ENCODE assay signal across 9 cellular contexts in the genomic region with DNA sequence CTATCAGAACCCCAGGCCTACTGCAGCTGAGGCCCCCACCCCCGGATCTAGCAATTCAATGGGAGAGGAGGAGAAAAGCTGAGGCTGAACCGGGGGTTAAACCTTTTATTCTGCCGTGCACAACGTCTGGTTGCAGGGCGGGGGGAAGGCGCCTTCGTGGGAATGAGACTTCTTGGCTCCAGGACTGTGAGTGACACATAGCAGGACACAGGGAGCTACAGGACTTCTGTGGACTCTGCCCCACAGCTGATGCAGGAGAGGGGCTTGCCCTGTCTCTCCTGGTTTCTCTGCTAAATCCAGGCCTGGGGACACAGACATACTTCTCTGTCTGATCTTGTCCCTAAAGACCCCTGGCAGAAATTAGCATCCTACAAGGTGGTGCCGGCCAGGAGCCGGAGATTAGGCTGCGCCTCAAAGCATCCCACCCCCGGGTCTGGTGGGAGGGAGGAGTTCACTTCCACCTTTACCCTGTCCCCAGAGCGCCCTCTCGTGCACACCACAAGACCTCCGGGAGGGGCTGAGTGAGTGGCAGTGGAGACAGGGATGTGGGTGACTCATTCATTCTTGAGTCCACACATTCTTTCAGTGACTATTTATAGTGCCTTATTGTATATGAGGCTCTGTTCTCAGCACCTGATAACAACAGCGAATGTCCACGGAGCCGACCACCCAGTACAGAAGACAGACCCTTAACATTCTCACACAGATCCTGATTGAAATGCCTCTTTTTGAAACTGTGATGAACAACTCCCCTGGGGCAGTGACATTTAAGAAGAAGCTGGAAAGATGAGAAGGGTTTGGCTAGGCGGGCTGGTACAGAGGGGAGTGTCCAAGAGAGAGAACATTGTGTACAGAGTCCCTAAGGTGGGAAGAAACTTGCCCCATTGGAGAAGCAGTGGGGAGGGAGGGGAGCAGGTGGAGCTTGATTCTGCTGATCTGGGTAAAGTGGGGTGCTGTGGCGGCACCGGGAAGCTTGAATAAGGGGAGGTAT. TPM values are rescaled to one million over a fixed set of nuclear protein-coding genes. Genes with fewer than 3 reads are reported as not detected.
DNase-seq lines count a peak whose midpoint lies in the region; ATAC-seq, FAIRE-seq and TF ChIP-seq lines count a peak whose summit lies in the region.
"Had no signal": no experiment of that assay in that cellular context is flagged by ENCODE, and none has a peak within 500 bp of the region (broad histone marks: within the 10 kb centered on the region; RNA-seq: fewer than 3 reads in every experiment).

No MANE protein-coding gene starts in this region.

- no peak overlapping the region for H4K8ac ChIP-seq in mesendoderm (ENCODE audit: low read depth, low read length)

- no peak for ATAC-seq in HG03095 (IDR thresholded peaks at IDR 0.05; ENCODE audit: unreplicated experiment)
- no peak for ATAC-seq in GM18870 (IDR thresholded peaks at IDR 0.05; ENCODE audit: unreplicated experiment)

- H3K4ac ChIP-seq in mesendoderm (ENCODE audit: low read depth, low read length), result no peak overlapping the region

- H3K27me3 ChIP-seq in mesendoderm (ENCODE audit: insufficient read depth, low read length, poor library complexity), result no peaks in the 10 kb centered on the region
- H3K27me3 ChIP-seq: right lobe of liver had no signal

- peak overlapping the region; percentile 29 for H3K18ac ChIP-seq in mesendoderm (ENCODE audit: low read length)

- no CpG with 5 or more reads among the region's 20 CpGs for WGBS in mesendoderm (ENCODE audit: extremely low coverage, insufficient coverage, low lambda C conversion rate)

- peak overlapping the region; percentile 18 for H3K27ac ChIP-seq in mesendoderm (ENCODE audit: low read depth, low read length)
- H3K27ac ChIP-seq: right lobe of liver had no signal

- H3K79me1 ChIP-seq in mesendoderm (ENCODE audit: low read length), result no peaks in the 10 kb centered on the region

- no peaks in the 10 kb centered on the region for H3K36me3 ChIP-seq in mesendoderm (ENCODE audit: control insufficient read depth, insufficient read depth, low read length)
- H3K36me3 ChIP-seq: right lobe of liver had no signal

- no peak overlapping the region for H2BK5ac ChIP-seq in mesendoderm (ENCODE audit: low read length)

- peak; percentile 48 for FAIRE-seq in RCC 7860 (lab: Jason Lieb, UNC)

- H3K23ac ChIP-seq in mesendoderm (ENCODE audit: low read length), result no peak overlapping the region

- peak overlapping the region; percentile 32 for H3K9ac ChIP-seq in mesendoderm (ENCODE audit: low read length)

- peak overlapping the region; percentile 51 for H3K56ac ChIP-seq in mesendoderm (ENCODE audit: low read length)

- H3K79me2 ChIP-seq in mesendoderm (ENCODE audit: control insufficient read depth, insufficient read depth, low read length), result no peaks in the 10 kb centered on the region

- H3K4me3 ChIP-seq in HFF-Myc (replicated peaks; ENCODE audit: low read depth, low read length), result no peak overlapping the region
- H3K4me3 ChIP-seq in mesendoderm (ENCODE audit: low read length), result no peak overlapping the region
- H3K4me3 ChIP-seq: right lobe of liver had no signal

- H2BK120ac ChIP-seq in mesendoderm (ENCODE audit: low read depth, low read length), result no peak overlapping the region

- DNase-seq in DMS53 (lab: John Stamatoyannopoulos, UW) (peak; percentile 95), HFF-Myc (ENCODE audit: extremely low read depth, low read depth) (peak; percentile 61), RCC 7860 (ENCODE audit: low spot score) (peak; percentile 71), ecto neural progenitor cell (ENCODE audit: low spot score) (peak; percentile 81), mesendoderm (peak; percentile 97), activated gamma-delta T cell (lab: John Stamatoyannopoulos, UW) (no peak)
- DNase-seq: right lobe of liver had no signal

- no peak overlapping the region for H2AK5ac ChIP-seq in mesendoderm (ENCODE audit: low read length)

- peak; percentile 67 for TF ChIP-seq CTCF in HFF-Myc (IDR thresholded peaks at IDR 0.05; ENCODE audit: low read depth, low read length, missing control alignments)

- no peak overlapping the region for H2BK15ac ChIP-seq in mesendoderm (replicated peaks; ENCODE audit: low read depth)

- no peak overlapping the region for H4K5ac ChIP-seq in mesendoderm (ENCODE audit: low read length)

- H3K4me1 ChIP-seq in mesendoderm (ENCODE audit: control insufficient read depth, low read depth, low read length), result peaks cover 2% of the 10 kb centered on the region
- H3K4me1 ChIP-seq: right lobe of liver had no signal

- H3K4me2 ChIP-seq in mesendoderm (ENCODE audit: low read length), result no peak overlapping the region

RNA-seq across cellular contexts. Expression of a gene that starts 38.9 kb away (rescaled TPM):
- 19.3 TPM for polyA plus RNA-seq in mesendoderm (2013, experiment 1 of 2)
- 19.7 TPM for polyA plus RNA-seq in mesendoderm (2013, experiment 2 of 2)
